Comparison of ENCODE assay signal across 17 cellular contexts in genomic region chr3:125634346-125634964, GRCh38. TPM values are rescaled to one million over a fixed set of nuclear protein-coding genes. Genes with fewer than 3 reads are reported as not detected.
DNase-seq lines count a peak whose midpoint lies in the region; ATAC-seq and TF ChIP-seq lines count a peak whose summit lies in the region.
"Had no signal": no experiment of that assay in that cellular context is flagged by ENCODE, and none has a peak within 500 bp of the region (broad histone marks: within the 10 kb centered on the region; RNA-seq: fewer than 3 reads in every experiment).

No MANE protein-coding gene starts in this region.

- no peak overlapping the region for H3K4me3 ChIP-seq in coronary artery
- H3K4me3 ChIP-seq: BLaER1, GM23338 had no signal

- TF ChIP-seq CTCF in coronary artery (IDR thresholded peaks at IDR 0.05) = no peak

- ATAC-seq in HG03439 (IDR thresholded peaks at IDR 0.05; ENCODE audit: unreplicated experiment) = no peak
- ATAC-seq: GM23338, Panc1, Right ventricle myocardium inferior had no signal

- peak; percentile 63 for DNase-seq in SKM-1 treated with dmso at 0.1 percent for 144 hours (lab: John Stamatoyannopoulos, UW; ENCODE audit: unreplicated experiment)
- DNase-seq in SKM-1 (lab: John Stamatoyannopoulos, UW; ENCODE audit: unreplicated experiment) = no peak
- DNase-seq in MV-4-11 (lab: John Stamatoyannopoulos, UW) = peak; percentile 72
- DNase-seq in islet precursor cell = peak; percentile 31
- DNase-seq in renal cortical epithelial cell (ENCODE audit: low read depth) = peak; percentile 50
- no peak for DNase-seq in activated effector memory CD4-positive, alpha-beta T cell treated with anti-CD3 and anti-CD28 coated beads, Interleukin-2, amount 50 U/mL, for 16 hours
- DNase-seq in coronary artery (ENCODE audit: low spot score) = no peak
- DNase-seq: GDM1, NCI-H1417, NCI-H2029, NCI-H774, SK-N-SH had no signal

- no peak overlapping the region for H3K27ac ChIP-seq in coronary artery
- H3K27ac ChIP-seq: BLaER1 had no signal

RNA-seq across cellular contexts. Expression of gene OSBPL11, which starts 39.2 kb away (rescaled TPM):
- 11.5 and 25.4 TPM in 2 replicates for total RNA-seq in renal cortical epithelial cell

Comparison
In these comparisons a context has a peak if more than half of its experiments do, and no peak if none do; other contexts are left out.
1. DNase-seq: peak in SKM-1 treated with dmso at 0.1 percent for 144 hours (single experiment), MV-4-11 (single experiment), islet precursor cell (single experiment) and renal cortical epithelial cell (single experiment); none in SKM-1 (single experiment), activated effector memory CD4-positive, alpha-beta T cell treated with anti-CD3 and anti-CD28 coated beads, Interleukin-2, amount 50 U/mL, for 16 hours (single experiment) and coronary artery (single experiment).